ENCODE assay signal across 12 cellular contexts in the genomic region with DNA sequence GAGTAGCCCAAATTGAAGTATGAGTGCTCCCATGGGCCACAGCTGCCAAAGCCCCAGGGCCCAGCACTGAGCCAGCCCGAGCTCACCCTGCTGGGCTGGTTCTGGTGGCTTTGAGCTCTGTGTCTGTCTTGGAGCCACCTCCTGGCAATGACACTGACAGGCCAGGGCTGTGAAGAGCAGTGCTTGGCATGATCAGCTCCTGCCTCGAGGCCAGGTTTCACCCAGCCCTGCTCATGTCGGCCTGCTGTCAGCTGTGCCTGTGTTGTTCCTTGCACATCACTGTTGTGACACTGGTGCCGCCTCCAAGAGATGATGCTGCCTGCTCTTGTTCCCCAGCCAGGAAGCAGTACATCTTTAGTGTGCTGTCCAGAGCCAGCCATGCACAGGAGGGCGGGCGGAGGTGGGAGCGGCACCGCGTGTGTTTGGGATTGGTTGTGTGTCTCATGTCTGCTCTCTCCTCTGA. TPM values are rescaled to one million over a fixed set of nuclear protein-coding genes. Genes with fewer than 3 reads are reported as not detected.
A peak's percentile ranks its signal among the peaks of the same experiment; 100 is the strongest.
DNase-seq lines count a peak whose midpoint lies in the region; ATAC-seq, FAIRE-seq and TF ChIP-seq lines count a peak whose summit lies in the region.
"Had no signal": no experiment of that assay in that cellular context is flagged by ENCODE, and none has a peak within 500 bp of the region (broad histone marks: within the 10 kb centered on the region; RNA-seq: fewer than 3 reads in every experiment).

No MANE protein-coding gene starts in this region.

- TF ChIP-seq CTCF in CD14-positive monocyte (IDR thresholded peaks at IDR 0.05) (no peak), RWPE1 (conservative IDR thresholded peaks at IDR 0.05; ENCODE audit: low read depth) (no peak), GM12878 (IDR thresholded peaks at IDR 0.05 in 2 of 3, conservative IDR thresholded peaks at IDR 0.05 in 1 of 3; ENCODE audit: control insufficient read depth in 2 of 3, extremely low read depth in 1 of 3, insufficient read depth in 1 of 3, low read depth in 3 of 3, low read length in 3 of 3) (no peak), colonic mucosa (IDR thresholded peaks at IDR 0.05) (no peak)

- RAD21 ChIA-PET in GM12878 (lab: Charles Lee; ENCODE audit: unreplicated experiment): no interaction called here

- 85% methylated on average over 9 of the region's 9 CpGs for WGBS in GM12878 (ENCODE audit: insufficient coverage, insufficient replicate concordance, low lambda C conversion rate, missing lambda C conversion rate)

- H3K27ac ChIP-seq in RWPE1: peak overlapping the region; percentile 13; the same call in 1 of the 2 replicates
- peak overlapping the region; percentile 35 for H3K27ac ChIP-seq in GM12878 (ENCODE audit: control insufficient read depth, insufficient read depth)
- peak overlapping the region; percentile 70 for H3K27ac ChIP-seq in naive thymus-derived CD4-positive, alpha-beta T cell (ENCODE audit: low read depth, low read length)
- H3K27ac ChIP-seq in colonic mucosa: no peak overlapping the region
- H3K27ac ChIP-seq: KMS-11 had no signal

- FAIRE-seq in GM12878 (lab: Jason Lieb, UNC): no peak
- FAIRE-seq: RCC 7860 had no signal

- SMC1A ChIA-PET in GM12878 (lab: Charles Lee; ENCODE audit: uncharacterized antibody, unreplicated experiment): interaction anchor here (0.9 to 1.0 kb wide), 2 partner anchors 10 to 24 kb away, joined by 3 to 6 read pairs; no protein-coding TSS in a partner anchor

- no peak for TF ChIP-seq EP300 in GM12878 (IDR thresholded peaks at IDR 0.05; ENCODE audit: borderline replicate concordance in 1 of 2, control insufficient read depth in 1 of 2, low read depth in 2 of 2, low read length in 2 of 2)

- H3K4me2 ChIP-seq in GM12878 (ENCODE audit: control insufficient read depth, insufficient read depth): no peak overlapping the region
- H3K4me2 ChIP-seq: KMS-11 had no signal

- no peaks in the 10 kb centered on the region for H3K79me2 ChIP-seq in GM12878 (ENCODE audit: control insufficient read depth, insufficient read depth, low read length)

- H3K36me3 Mint-ChIP-seq in CD14-positive monocyte: peaks cover 63 to 93% of the 10 kb centered on the region in 2 donors
- H3K36me3 Mint-ChIP-seq in naive thymus-derived CD4-positive, alpha-beta T cell: peaks cover 4 to 66% (median 27%) of the 10 kb centered on the region in 5 donors

- CTCF ChIA-PET in RWPE1 (lab: Yijun Ruan, JAX) (no interaction called here), GM12878 (lab: Yijun Ruan, JAX) (no interaction called here)
- CTCF ChIA-PET in naive thymus-derived CD4-positive, alpha-beta T cell (lab: Charles Lee): interaction anchor here (0.6 kb wide), 1 partner anchor 24 kb away, joined by 3 read pairs; no protein-coding TSS in a partner anchor

- BruUV-seq in GM12878 (replicated peaks; lab: Mats Ljungman, UMichigan): no TSS peak

- H3K9me3 Mint-ChIP-seq in CD14-positive monocyte: no peaks in the 10 kb centered on the region
- no peaks in the 10 kb centered on the region for H3K9me3 Mint-ChIP-seq in naive thymus-derived CD4-positive, alpha-beta T cell

- TF ChIP-seq POLR2A in GM12878 (IDR thresholded peaks at IDR 0.05; ENCODE audit: low read depth, low read length): no peak

- POLR2A ChIA-PET in RWPE1 (lab: Yijun Ruan, JAX; ENCODE audit: low non-redundant PET) (no interaction called here), GM12878 (lab: Charles Lee) (no interaction called here)
- POLR2A ChIA-PET in naive thymus-derived CD4-positive, alpha-beta T cell (lab: Charles Lee): interaction anchor here (0.6 to 5.5 kb wide), 8 partner anchors 11 to 883 kb away, joined by 3 to 30 read pairs (median 3); no protein-coding TSS in a partner anchor

- intact Hi-C loops in CD14-positive monocyte (cut with micrococcal nuclease) (no loop called here), GM12878 (cut with micrococcal nuclease; ENCODE audit: unreplicated experiment) (no loop called here), colonic mucosa (cut with DNase I) (no loop called here)
- intact Hi-C loops in naive thymus-derived CD4-positive, alpha-beta T cell (cut with micrococcal nuclease): loop anchor here (1.0 to 5.0 kb wide), 3 partner anchors 33 to 57 kb away; partner anchors contain the start of gene FLCN (in 1 of the 2)

- H3K9me3 ChIP-seq in GM12878 (replicated peaks; ENCODE audit: control insufficient read depth, insufficient read depth, low read length): no peaks in the 10 kb centered on the region
- H3K9me3 ChIP-seq in naive thymus-derived CD4-positive, alpha-beta T cell (ENCODE audit: control insufficient read depth in 2 of 3, low read length in 3 of 3): no peaks in the 10 kb centered on the region
- no peaks in the 10 kb centered on the region for H3K9me3 ChIP-seq in colonic mucosa
- H3K9me3 ChIP-seq: HAP-1 had no signal

- H3K9ac ChIP-seq in GM12878 (ENCODE audit: control insufficient read depth, insufficient read depth, low read length): no peak overlapping the region
- no peak overlapping the region for H3K9ac ChIP-seq in colonic mucosa (ENCODE audit: low read depth in 2 of 2, low read length in 2 of 2)
- H3K9ac ChIP-seq: KMS-11 had no signal

- no peak overlapping the region for H3K4me3 Mint-ChIP-seq in CD14-positive monocyte
- H3K4me3 Mint-ChIP-seq in naive thymus-derived CD4-positive, alpha-beta T cell: peak overlapping the region; percentile 73 to 95 (median 84)

- peaks cover 0 to 3% (median 0%) of the 10 kb centered on the region in 3 donors for H3K27me3 Mint-ChIP-seq in CD14-positive monocyte (ENCODE audit: low read depth in 3 of 3)
- no peaks in the 10 kb centered on the region for H3K27me3 Mint-ChIP-seq in naive thymus-derived CD4-positive, alpha-beta T cell

- in situ Hi-C loops in GM12878 (cut with MboI): no loop called here

- no peak overlapping the region for H3K4me3 ChIP-seq in GM12878
- H3K4me3 ChIP-seq in naive thymus-derived CD4-positive, alpha-beta T cell (ENCODE audit: low read length): peak overlapping the region; percentile 68
- no peak overlapping the region for H3K4me3 ChIP-seq in colonic mucosa
- H3K4me3 ChIP-seq: HAP-1 had no signal

- H3K27ac Mint-ChIP-seq in CD14-positive monocyte: no peak overlapping the region
- H3K27ac Mint-ChIP-seq in naive thymus-derived CD4-positive, alpha-beta T cell: peak overlapping the region; percentile 94 to 100 (median 99)

- ATAC-seq in GM12878 (no peak), HG02678 (IDR thresholded peaks at IDR 0.05; ENCODE audit: unreplicated experiment) (no peak)
- ATAC-seq in naive thymus-derived CD4-positive, alpha-beta T cell: no peak

- H3K36me3 ChIP-seq in GM12878 (ENCODE audit: control insufficient read depth in 2 of 2, insufficient read depth in 2 of 2, low read length in 1 of 2): peaks cover 20 to 27% of the 10 kb centered on the region in 2 experiments
- H3K36me3 ChIP-seq in naive thymus-derived CD4-positive, alpha-beta T cell (ENCODE audit: control insufficient read depth in 2 of 3, insufficient read depth in 3 of 3, low read length in 3 of 3): peaks cover 0 to 12% (median 5%) of the 10 kb centered on the region in 3 experiments
- peaks cover 18% of the 10 kb centered on the region for H3K36me3 ChIP-seq in colonic mucosa

- TF ChIP-seq RAD21 in GM12878 (IDR thresholded peaks at IDR 0.05; ENCODE audit: insufficient read depth, low read depth, low read length): no peak

- peaks cover 34% of the 10 kb centered on the region for H3K4me1 ChIP-seq in GM12878 (ENCODE audit: control insufficient read depth, insufficient read depth, low read length)
- peaks cover 67 to 100% of the 10 kb centered on the region in 2 donors for H3K4me1 ChIP-seq in naive thymus-derived CD4-positive, alpha-beta T cell (ENCODE audit: control insufficient read depth in 2 of 2, insufficient read depth in 2 of 2, low read length in 2 of 2)
- no peaks in the 10 kb centered on the region for H3K4me1 ChIP-seq in colonic mucosa
- H3K4me1 ChIP-seq: HAP-1 had no signal

- no peaks in the 10 kb centered on the region for H4K20me1 ChIP-seq in GM12878 (ENCODE audit: control insufficient read depth, insufficient read depth)

- DNase-seq in CD14-positive monocyte (ENCODE audit: low spot score): peak; percentile 26
- DNase-seq in RWPE1 (ENCODE audit: low spot score): no peak
- DNase-seq in GM12878 (ENCODE audit: low read depth, low spot score): no peak
- peak in 4 of 9 donors; percentile 22 to 32 (median 26) for DNase-seq in naive thymus-derived CD4-positive, alpha-beta T cell
- no peak for DNase-seq in colonic mucosa
- DNase-seq in NCI-H2107 (lab: John Stamatoyannopoulos, UW): no peak
- DNase-seq in NCI-H187 treated with DMSO at 0.1 percent for 48 hours (lab: John Stamatoyannopoulos, UW): no peak
- DNase-seq: NCI-H2171 had no signal

- no peak overlapping the region for H2AFZ ChIP-seq in GM12878 (ENCODE audit: control insufficient read depth, low read depth, low read length)

- peaks cover 29% of the 10 kb centered on the region for H3K4me1 Mint-ChIP-seq in CD14-positive monocyte
- H3K4me1 Mint-ChIP-seq in naive thymus-derived CD4-positive, alpha-beta T cell: peaks cover 54 to 96% (median 85%) of the 10 kb centered on the region in 7 donors

- no peaks in the 10 kb centered on the region for H3K27me3 ChIP-seq in GM12878 (replicated peaks in 1 of 2; ENCODE audit: control insufficient read depth in 2 of 2, insufficient read depth in 2 of 2, low read length in 1 of 2)
- H3K27me3 ChIP-seq in naive thymus-derived CD4-positive, alpha-beta T cell (ENCODE audit: control insufficient read depth in 2 of 2, insufficient read depth in 2 of 2, low read length in 2 of 2): no peaks in the 10 kb centered on the region
- no peaks in the 10 kb centered on the region for H3K27me3 ChIP-seq in colonic mucosa

RNA-seq across cellular contexts. Expression of gene PLD6, which starts 26.0 kb away (rescaled TPM):
- polyA plus RNA-seq in CD14-positive monocyte (under 1 TPM; 0.16 to 0.50 TPM), GM12878 (2011; rRNA removed) (8.7 and 10.5 TPM in 2 replicates), GM12878 (2014; fragmentation: Illumina TruSeq; extraction: Trizol) (10.1 and 11.1 TPM in 2 replicates), GM12878 (2014; fragmentation: Nextera tagmentation; extraction: Ambion mirVana) (10 to 100 TPM in 1 of 2 experiments, 1 to 10 TPM in 1; 4.7 to 21.4 TPM), GM12878 (2014; rRNA removed) (14.7 and 15.3 TPM in 2 replicates), GM12878 (2016; fragmentation: Nextera tagmentation; extraction: Ambion mirVana) (10 to 100 TPM; 11.1 to 12.9 TPM)
- total RNA-seq in GM12878 (2013; cell fraction: nucleolus; rRNA removed): 7.8 and 8.4 TPM in 2 replicates
- total RNA-seq in GM12878 (2014; rRNA removed) (17.4 and 18.6 TPM in 2 replicates), GM12878 (2014; rRNA removed; fragmentation: Illumina TruSeq; extraction: Trizol) (7.5 TPM in 2 replicates), GM12878 (2021) (15.4 and 15.5 TPM in 2 replicates), colonic mucosa (1 to 10 TPM; 1.3 to 1.4 TPM)
- 7.0 TPM for polyA plus RNA-seq in GM12878 (2011; ENCODE audit: low read depth)
- 8.8 and 10.5 TPM in 2 replicates for polyA plus RNA-seq in GM12878 (2011; cell fraction: cytosol; rRNA removed)
- 5.9 and 8.4 TPM in 2 replicates for polyA plus RNA-seq in GM12878 (2011; cell fraction: nucleus; rRNA removed)
- polyA plus RNA-seq in GM12878 (2012): 6.8 and 11.0 TPM in 2 replicates
- polyA minus RNA-seq in GM12878 (2011; rRNA and poly(A)+ RNA removed): 11.8 and 12.4 TPM in 2 replicates
- 4.1 and 5.9 TPM in 2 replicates for polyA minus RNA-seq in GM12878 (2011; cell fraction: cytosol; rRNA and poly(A)+ RNA removed)
- 3.4 and 8.3 TPM in 2 replicates for polyA minus RNA-seq in GM12878 (2011; cell fraction: nucleus; rRNA and poly(A)+ RNA removed)
- 10 to 100 TPM in 3 of 5 experiments, 1 to 10 TPM in 2; 6.2 to 13.9 (median 12.1) TPM for total RNA-seq in naive thymus-derived CD4-positive, alpha-beta T cell
- 10 to 100 TPM; 11.0 to 16.4 TPM for polyA plus RNA-seq in naive thymus-derived CD4-positive, alpha-beta T cell

RNA-seq across cellular contexts. Expression of gene FLCN, which starts 56.8 kb away (rescaled TPM):
- 1 to 10 TPM; 5.8 to 8.0 TPM for polyA plus RNA-seq in CD14-positive monocyte
- 128 and 142 TPM in 2 replicates for total RNA-seq in GM12878 (2013; cell fraction: nucleolus; rRNA removed)
- 15.8 and 16.1 TPM in 2 replicates for total RNA-seq in GM12878 (2014; rRNA removed)
- 9.7 and 11.2 TPM in 2 replicates for total RNA-seq in GM12878 (2014; rRNA removed; fragmentation: Illumina TruSeq; extraction: Trizol)
- 24.7 and 25.9 TPM in 2 replicates for total RNA-seq in GM12878 (2021)
- polyA plus RNA-seq in GM12878 (2011; ENCODE audit: low read depth): 13.6 TPM
- 11.3 and 15.8 TPM in 2 replicates for polyA plus RNA-seq in GM12878 (2011; rRNA removed)
- 16.1 and 19.6 TPM in 2 replicates for polyA plus RNA-seq in GM12878 (2011; cell fraction: cytosol; rRNA removed)
- polyA plus RNA-seq in GM12878 (2011; cell fraction: nucleus; rRNA removed): 46.2 and 61.2 TPM in 2 replicates
- polyA plus RNA-seq in GM12878 (2012): 20.4 and 26.4 TPM in 2 replicates
- polyA plus RNA-seq in GM12878 (2014; fragmentation: Illumina TruSeq; extraction: Trizol): 4.9 and 9.2 TPM in 2 replicates
- 1 to 10 TPM; 1.1 to 1.7 TPM for polyA plus RNA-seq in GM12878 (2014; fragmentation: Nextera tagmentation; extraction: Ambion mirVana)
- 15.5 and 17.5 TPM in 2 replicates for polyA plus RNA-seq in GM12878 (2014; rRNA removed)
- polyA plus RNA-seq in GM12878 (2016; fragmentation: Nextera tagmentation; extraction: Ambion mirVana): 1 to 10 TPM; 8.8 to 9.7 TPM
- polyA minus RNA-seq in GM12878 (2011; rRNA and poly(A)+ RNA removed): 26.3 and 41.5 TPM in 2 replicates
- 10.0 and 11.7 TPM in 2 replicates for polyA minus RNA-seq in GM12878 (2011; cell fraction: cytosol; rRNA and poly(A)+ RNA removed)
- 23.5 and 24.2 TPM in 2 replicates for polyA minus RNA-seq in GM12878 (2011; cell fraction: nucleus; rRNA and poly(A)+ RNA removed)
- total RNA-seq in naive thymus-derived CD4-positive, alpha-beta T cell: 10 to 100 TPM; 39.4 to 94.7 (median 66.9) TPM
- 1 to 10 TPM; 4.7 to 6.6 TPM for polyA plus RNA-seq in naive thymus-derived CD4-positive, alpha-beta T cell
- 10 to 100 TPM; 34.2 to 36.7 TPM for total RNA-seq in colonic mucosa

Comparison
In these comparisons a context has a peak if more than half of its experiments do, and no peak if none do; other contexts are left out.
1. H3K27ac Mint-ChIP-seq: peak in naive thymus-derived CD4-positive, alpha-beta T cell (9 of 9); none in CD14-positive monocyte (0 of 7).
2. H3K4me3 Mint-ChIP-seq: peak in naive thymus-derived CD4-positive, alpha-beta T cell (10 of 10); none in CD14-positive monocyte (0 of 2).
3. intact Hi-C loops: an anchor here in naive thymus-derived CD4-positive, alpha-beta T cell (1.0 to 5.0 kb wide); none called in CD14-positive monocyte, GM12878 and colonic mucosa.